ENCODE assay signal across 8 cellular contexts in genomic region chr14:92783813-92784431, GRCh38. TPM values are rescaled to one million over a fixed set of nuclear protein-coding genes. Genes with fewer than 3 reads are reported as not detected.
DNase-seq lines count a peak whose midpoint lies in the region; ATAC-seq and TF ChIP-seq lines count a peak whose summit lies in the region.

No MANE protein-coding gene starts in this region.

- H3K9ac ChIP-seq in Loucy (ENCODE audit: low read depth, low read length, poor library complexity, severe bottlenecking), result no peak overlapping the region

- H3K9me2 ChIP-seq in Loucy (replicated peaks; ENCODE audit: low read depth, low read length), result no peaks in the 10 kb centered on the region

- H3K79me2 ChIP-seq in Loucy (ENCODE audit: insufficient read depth, low read length), result no peaks in the 10 kb centered on the region

- H3K36me3 ChIP-seq in Loucy (ENCODE audit: insufficient read depth, low read length) (no peaks in the 10 kb centered on the region), Peyer's patch (no peaks in the 10 kb centered on the region), left lung (no peaks in the 10 kb centered on the region), tibial nerve (no peaks in the 10 kb centered on the region)

- H3K4me3 ChIP-seq in Loucy (ENCODE audit: low read length, poor library complexity, severe bottlenecking) (no peak overlapping the region), Peyer's patch (no peak overlapping the region), left lung (no peak overlapping the region), tibial nerve (no peak overlapping the region)

- TF ChIP-seq CTCF in Loucy (conservative IDR thresholded peaks at IDR 0.05; ENCODE audit: low read length), result peak; percentile 76
- peak; percentile 32 to 91 (median 80) for TF ChIP-seq CTCF in Peyer's patch (IDR thresholded peaks at IDR 0.05)
- peak; percentile 46 to 58 for TF ChIP-seq CTCF in left lung (IDR thresholded peaks at IDR 0.05)
- TF ChIP-seq CTCF in tibial nerve (IDR thresholded peaks at IDR 0.05), result peak in 3 of 5 experiments; percentile 40 to 80 (median 65)

- 43 to 52% methylated on average over 2 of the region's 2 CpGs for WGBS in tibial nerve, 2 donors

- H4K20me1 ChIP-seq in Loucy (ENCODE audit: insufficient read depth, low read length, poor library complexity, severe bottlenecking), result no peaks in the 10 kb centered on the region

- H3K27me3 ChIP-seq in Loucy (ENCODE audit: insufficient read depth, low read length, poor library complexity, severe bottlenecking) (no peaks in the 10 kb centered on the region), Peyer's patch (no peaks in the 10 kb centered on the region), left lung (no peaks in the 10 kb centered on the region), tibial nerve (no peaks in the 10 kb centered on the region)

- no peak overlapping the region for H2AFZ ChIP-seq in Loucy (ENCODE audit: low read length)

- H3K9me3 ChIP-seq in Loucy (ENCODE audit: insufficient read depth, low read depth, low read length), result peaks cover 3% of the 10 kb centered on the region; the same call in 1 of the 2 replicates
- H3K9me3 ChIP-seq in Peyer's patch, result peaks cover 0 to 3% (median under 1%) of the 10 kb centered on the region in 4 donors
- H3K9me3 ChIP-seq in left lung, result peaks cover 0 to 6% of the 10 kb centered on the region in 2 donors
- H3K9me3 ChIP-seq in tibial nerve, result peaks cover 0 to 5% (median 0%) of the 10 kb centered on the region in 4 donors

- H3K4me3 Mint-ChIP-seq in central memory CD8-positive, alpha-beta T cell, result no peak overlapping the region

- no peaks in the 10 kb centered on the region for H3K27me3 Mint-ChIP-seq in central memory CD8-positive, alpha-beta T cell

- no peak for TF ChIP-seq EP300 in tibial nerve (IDR thresholded peaks at IDR 0.05)

- H3K36me3 Mint-ChIP-seq in central memory CD8-positive, alpha-beta T cell (ENCODE audit: insufficient read depth), result no peaks in the 10 kb centered on the region

- no peaks in the 10 kb centered on the region for H3K4me1 Mint-ChIP-seq in central memory CD8-positive, alpha-beta T cell

- H3K4me2 ChIP-seq in Loucy (ENCODE audit: low read depth, low read length, poor library complexity, severe bottlenecking), result no peak overlapping the region

- intact Hi-C loops in left lung (cut with DNase I), result loop anchor here (2.0 to 10.0 kb wide), 2 partner anchors 69 kb away; no protein-coding TSS in a partner anchor

- H3K9me3 Mint-ChIP-seq in central memory CD8-positive, alpha-beta T cell, result peaks cover 3% of the 10 kb centered on the region

- TF ChIP-seq POLR2A in Peyer's patch (IDR thresholded peaks at IDR 0.05) (no peak), tibial nerve (IDR thresholded peaks at IDR 0.05) (no peak)

- no peak overlapping the region for H3K27ac ChIP-seq in Peyer's patch
- H3K27ac ChIP-seq in left lung, result no peak overlapping the region
- no peak overlapping the region for H3K27ac ChIP-seq in tibial nerve

- H3K4me1 ChIP-seq in Loucy (ENCODE audit: insufficient read depth, low read length, poor library complexity, severe bottlenecking), result peaks cover 19% of the 10 kb centered on the region
- H3K4me1 ChIP-seq in Peyer's patch, result no peaks in the 10 kb centered on the region
- peaks cover 0 to 5% of the 10 kb centered on the region in 2 donors for H3K4me1 ChIP-seq in left lung
- H3K4me1 ChIP-seq in tibial nerve, result peaks cover 0 to 2% (median 0%) of the 10 kb centered on the region in 4 donors

- ATAC-seq in GM18868 (IDR thresholded peaks at IDR 0.05; ENCODE audit: unreplicated experiment) (peak; percentile 59), left lung (peak; percentile 83)
- peak; percentile 72 for ATAC-seq in central memory CD8-positive, alpha-beta T cell (replicated peaks; ENCODE audit: extremely low read depth, poor library complexity, severe bottlenecking)

- DNase-seq in CD1c-positive myeloid dendritic cell (ENCODE audit: extremely low spot score) (peak; percentile 73), Peyer's patch (no peak), left lung (no peak), tibial nerve (ENCODE audit: low spot score in 2 of 2) (peak in 1 of 2 donors; percentile 83)
- DNase-seq in central memory CD8-positive, alpha-beta T cell (ENCODE audit: low spot score in 2 of 2), result peak in 1 of 2 donors; percentile 16
- no peak for DNase-seq in activated effector memory CD4-positive, alpha-beta T cell treated with anti-CD3 and anti-CD28 coated beads, Interleukin-2, amount 50 U/mL, for 16 hours

- no peak overlapping the region for H3K27ac Mint-ChIP-seq in central memory CD8-positive, alpha-beta T cell (ENCODE audit: low read depth)

- no peaks in the 10 kb centered on the region for H3F3A ChIP-seq in Loucy (ENCODE audit: low read depth)

RNA-seq across cellular contexts. Expression of gene GOLGA5, which starts 10.2 kb away (rescaled TPM):
- 10 to 100 TPM; 29.9 to 49.5 (median 34.6) TPM for total RNA-seq in Peyer's patch
- 10 to 100 TPM; 35.7 to 38.7 TPM for total RNA-seq in left lung
- total RNA-seq in tibial nerve, result 10 to 100 TPM; 30.3 to 36.7 (median 33.7) TPM

RNA-seq across cellular contexts. Expression of gene LGMN, which starts 35.5 kb away (rescaled TPM):
- total RNA-seq in Peyer's patch (100 to 1,000 TPM in 1 of 4 donors, 10 to 100 TPM in 3; 16.5 to 108 (median 82.5) TPM), left lung (100 to 1,000 TPM; 247 to 251 TPM), tibial nerve (10 to 100 TPM; 61.8 to 77.3 (median 72.6) TPM)
